In genomic region chr5:72815580-72816296, GRCh38 we compare ENCODE assay signal across 7 cellular contexts. TPM values are rescaled to one million over a fixed set of nuclear protein-coding genes. Genes with fewer than 3 reads are reported as not detected.
DNase-seq lines count a peak whose midpoint lies in the region; ATAC-seq and TF ChIP-seq lines count a peak whose summit lies in the region.

No MANE protein-coding gene starts in this region.

- H3K4me3 ChIP-seq in DND-41 (ENCODE audit: low read depth in 1 of 2, low read length in 2 of 2) (peak overlapping the region; percentile 56 to 89; a peak in 3 of 4 replicates), WERI-Rb-1 (ENCODE audit: low read depth, low read length) (peak overlapping the region; percentile 89), gastroesophageal sphincter (peak overlapping the region; percentile 48 to 80)
- peak overlapping the region; percentile 74 for H3K4me3 ChIP-seq in Jurkat, Clone E6-1 (ENCODE audit: low read length)

- WGBS in gastroesophageal sphincter (ENCODE audit: low coverage in 1 of 2), 2 donors: 4 to 8% methylated on average over 13 of the region's 14 CpGs

- no peak overlapping the region for H3K27ac ChIP-seq in DND-41 (ENCODE audit: low read length)
- peak overlapping the region; percentile 99 for H3K27ac ChIP-seq in WERI-Rb-1
- H3K27ac ChIP-seq in gastroesophageal sphincter: peak overlapping the region; percentile 84 to 98 (median 94)

- ATAC-seq in DND-41 (ENCODE audit: insufficient read depth, low read depth) (no peak), gastroesophageal sphincter (no peak), HG02678 (IDR thresholded peaks at IDR 0.05; ENCODE audit: unreplicated experiment) (no peak)

- peak overlapping the region; percentile 72 for H3K9ac ChIP-seq in DND-41 (ENCODE audit: low read depth, low read length)

- H3K9me3 ChIP-seq in DND-41 (ENCODE audit: insufficient read depth, low read length, severe bottlenecking) (no peaks in the 10 kb centered on the region), WERI-Rb-1 (ENCODE audit: severe bottlenecking) (no peaks in the 10 kb centered on the region), gastroesophageal sphincter (no peaks in the 10 kb centered on the region)

- no peaks in the 10 kb centered on the region for H4K20me1 ChIP-seq in DND-41 (ENCODE audit: insufficient read depth, low read length)

- DNase-seq in DND-41 (no peak), WERI-Rb-1 (no peak), putamen (ENCODE audit: low spot score) (peak; percentile 63), amniotic stem cell (lab: John Stamatoyannopoulos, UW) (no peak)
- DNase-seq in Jurkat, Clone E6-1 (ENCODE audit: low read depth, low spot score): no peak

- H2AFZ ChIP-seq in DND-41 (ENCODE audit: low read depth, low read length): peak overlapping the region; percentile 89

- H3K4me1 ChIP-seq in DND-41 (ENCODE audit: insufficient read depth, low read length) (peaks cover 26% of the 10 kb centered on the region), gastroesophageal sphincter (peaks cover 4 to 36% (median 8%) of the 10 kb centered on the region in 3 donors)

- H3K4me2 ChIP-seq in DND-41 (ENCODE audit: insufficient read depth, low read length): peak overlapping the region; percentile 80

- no peak for TF ChIP-seq CTCF in DND-41 (IDR thresholded peaks at IDR 0.05; ENCODE audit: borderline replicate concordance, extremely low read depth, low read length, poor library complexity, severe bottlenecking)
- no peak for TF ChIP-seq CTCF in WERI-Rb-1 (IDR thresholded peaks at IDR 0.05; ENCODE audit: low read depth, low read length)
- TF ChIP-seq CTCF in gastroesophageal sphincter (IDR thresholded peaks at IDR 0.05): no peak

- H3K36me3 ChIP-seq in DND-41 (ENCODE audit: insufficient read depth, low read length) (no peaks in the 10 kb centered on the region), WERI-Rb-1 (peaks cover 12% of the 10 kb centered on the region), gastroesophageal sphincter (no peaks in the 10 kb centered on the region)

- TF ChIP-seq EP300 in gastroesophageal sphincter (IDR thresholded peaks at IDR 0.05): no peak

- peaks cover 46% of the 10 kb centered on the region for H3K27me3 ChIP-seq in DND-41 (ENCODE audit: insufficient read depth, low read length, poor library complexity)
- H3K27me3 ChIP-seq in WERI-Rb-1 (ENCODE audit: insufficient read depth, low read depth, severe bottlenecking): no peaks in the 10 kb centered on the region
- no peaks in the 10 kb centered on the region for H3K27me3 ChIP-seq in gastroesophageal sphincter

- no peak for TF ChIP-seq POLR2A in gastroesophageal sphincter (IDR thresholded peaks at IDR 0.05)

- H3K79me2 ChIP-seq in DND-41 (ENCODE audit: insufficient read depth, low read length): no peaks in the 10 kb centered on the region; the same call in 1 of the 2 replicates

RNA-seq across cellular contexts. Expression of gene TNPO1, which starts 0.7 kb away (rescaled TPM):
- polyA plus RNA-seq in Jurkat, Clone E6-1 (2012; ENCODE audit: insufficient read depth, insufficient read length): 53.3 TPM
- 100 to 1,000 TPM in 3 of 4 donors, 10 to 100 TPM in 1; 81.2 to 131 (median 116) TPM for total RNA-seq in gastroesophageal sphincter
